ENCODE assay signal across 1 cellular context in genomic region chr16:30458561-30459394, GRCh38.
TF ChIP-seq lines count a peak whose summit lies in the region.

No MANE protein-coding gene starts in this region.

TF ChIP-seq in HepG2, 621 proteins besides CTCF, POLR2A, EP300 and RAD21 (continued from another document and continues in another):
- TF ChIP-seq ZHX1 (CRISPR knock-in tag; IDR thresholded peaks at IDR 0.05; ENCODE audit: low read depth) = no peak; the same call in 1 of the 2 replicates
- peak; percentile 86 for TF ChIP-seq SAP130 (CRISPR knock-in tag; IDR thresholded peaks at IDR 0.05; ENCODE audit: low read depth)
- TF ChIP-seq SOX6 (IDR thresholded peaks at IDR 0.05) = no peak
- peak; percentile 66 for TF ChIP-seq SOX6 (CRISPR knock-in tag; IDR thresholded peaks at IDR 0.05)
- TF ChIP-seq ZNF510 (CRISPR knock-in tag; IDR thresholded peaks at IDR 0.05; ENCODE audit: low read depth) = peak; percentile 50; the same call in 1 of the 2 replicates
- TF ChIP-seq ZMYM4 (CRISPR knock-in tag; IDR thresholded peaks at IDR 0.05) = no peak
- no peak for TF ChIP-seq FOXK2 (IDR thresholded peaks at IDR 0.05)
- peak; percentile 65; the same call in 1 of the 2 replicates for TF ChIP-seq ZSCAN25 (CRISPR knock-in tag; IDR thresholded peaks at IDR 0.05)
- TF ChIP-seq RCOR2 (CRISPR knock-in tag; IDR thresholded peaks at IDR 0.05) = no peak
- peak; percentile 44 for TF ChIP-seq ZEB1 (IDR thresholded peaks at IDR 0.05; ENCODE audit: insufficient replicate concordance, low read depth)
- TF ChIP-seq ZNF646 (CRISPR knock-in tag; IDR thresholded peaks at IDR 0.05) = peak; percentile 73
- TF ChIP-seq PATZ1 (CRISPR knock-in tag; IDR thresholded peaks at IDR 0.05) = peak; percentile 58
- 0 out of 2 replicates have a peak, but pooled peaks have one; percentile 82 for TF ChIP-seq RBAK (CRISPR knock-in tag; IDR thresholded peaks at IDR 0.05)
- TF ChIP-seq ZNF44 (CRISPR knock-in tag; IDR thresholded peaks at IDR 0.05) = peak; percentile 79
- no peak for TF ChIP-seq ZXDC (CRISPR knock-in tag; IDR thresholded peaks at IDR 0.05)
- TF ChIP-seq ZNF784 (CRISPR knock-in tag; IDR thresholded peaks at IDR 0.05; ENCODE audit: borderline replicate concordance) = peak; percentile 57; the same call in 1 of the 2 replicates
- peak; percentile 73 for TF ChIP-seq RARA (CRISPR knock-in tag; IDR thresholded peaks at IDR 0.05)
- no peak for TF ChIP-seq ZNF326 (CRISPR knock-in tag; IDR thresholded peaks at IDR 0.05; ENCODE audit: borderline replicate concordance)
- peak; percentile 95; the same call in 1 of the 2 replicates for TF ChIP-seq MTERF4 (CRISPR knock-in tag; IDR thresholded peaks at IDR 0.05)
- TF ChIP-seq ZBTB42 (CRISPR knock-in tag; IDR thresholded peaks at IDR 0.05) = no peak
- TF ChIP-seq ZNF280D (CRISPR knock-in tag; IDR thresholded peaks at IDR 0.05) = peak; percentile 83; the same call in 1 of the 2 replicates
- no peak for TF ChIP-seq SSRP1 (CRISPR knock-in tag; IDR thresholded peaks at IDR 0.05)
- no peak for TF ChIP-seq IRX3 (CRISPR knock-in tag; IDR thresholded peaks at IDR 0.05; ENCODE audit: borderline replicate concordance, low read depth)
- TF ChIP-seq ZNF235 (CRISPR knock-in tag; IDR thresholded peaks at IDR 0.05; ENCODE audit: borderline replicate concordance) = peak; percentile 93; the same call in 1 of the 2 replicates
- TF ChIP-seq ZBTB21 (CRISPR knock-in tag; IDR thresholded peaks at IDR 0.05) = 0 out of 2 replicates have a peak, but pooled peaks have one; percentile 18
- TF ChIP-seq ZNF160 (CRISPR knock-in tag; IDR thresholded peaks at IDR 0.05) = 0 out of 2 replicates have a peak, but pooled peaks have one; percentile 33
- peak; percentile 51; the same call in 1 of the 2 replicates for TF ChIP-seq DZIP1 (CRISPR knock-in tag; IDR thresholded peaks at IDR 0.05)
- no peak; the same call in 1 of the 2 replicates for TF ChIP-seq MEIS1 (CRISPR knock-in tag; IDR thresholded peaks at IDR 0.05; ENCODE audit: borderline replicate concordance)
